ENCODE assay signal across 14 cellular contexts in genomic region chr14:105151131-105151837, GRCh38.
"Had no signal": no experiment of that assay in that cellular context is flagged by ENCODE, and none has a peak within 500 bp of the region (broad histone marks: within the 10 kb centered on the region; RNA-seq: fewer than 3 reads in every experiment).

No MANE protein-coding gene starts in this region.

- H3K4me3 ChIP-seq: adrenal gland, thyroid gland, uterus had no signal

- ATAC-seq: activated CD8-positive, alpha-beta T cell treated with anti-CD3 and anti-CD28 coated beads for 36 hours; activated T-cell treated with anti-CD3 and anti-CD28 coated beads, Interleukin-2, amount 50 U/mL, for 72 hours; esophagus mucosa; left lobe of liver; stimulated activated effector memory CD8-positive, alpha-beta T cell treated with anti-CD3 and anti-CD28 coated beads, Interleukin-12 subunit alpha, Interleukin-12 subunit beta, amount 100 ng/mL, for 72 hours; T-cell had no signal

- DNase-seq: activated CD4-positive, alpha-beta T cell treated with anti-CD3 and anti-CD28 coated beads for 1 hour; activated CD8-positive, alpha-beta memory T cell treated with anti-CD3 and anti-CD28 coated beads, Interleukin-2, amount 50 U/mL, for 4 hours; activated CD8-positive, alpha-beta T cell treated with anti-CD3 and anti-CD28 coated beads for 36 hours; activated T-cell treated with anti-CD3 and anti-CD28 coated beads, Interleukin-2, amount 50 U/mL, for 72 hours; adrenal gland; mesendoderm; small intestine; T-cell; T1000; thyroid gland; uterus had no signal

- H3K27me3 ChIP-seq: adrenal gland, thyroid gland, uterus had no signal

- H3K36me3 ChIP-seq: adrenal gland, thyroid gland, uterus had no signal

- H3K27ac ChIP-seq: adrenal gland, thyroid gland, uterus had no signal

- H3K9me3 ChIP-seq: adrenal gland, thyroid gland, uterus had no signal

- H3K4me1 ChIP-seq: adrenal gland, thyroid gland, uterus had no signal
